In the genomic region with DNA sequence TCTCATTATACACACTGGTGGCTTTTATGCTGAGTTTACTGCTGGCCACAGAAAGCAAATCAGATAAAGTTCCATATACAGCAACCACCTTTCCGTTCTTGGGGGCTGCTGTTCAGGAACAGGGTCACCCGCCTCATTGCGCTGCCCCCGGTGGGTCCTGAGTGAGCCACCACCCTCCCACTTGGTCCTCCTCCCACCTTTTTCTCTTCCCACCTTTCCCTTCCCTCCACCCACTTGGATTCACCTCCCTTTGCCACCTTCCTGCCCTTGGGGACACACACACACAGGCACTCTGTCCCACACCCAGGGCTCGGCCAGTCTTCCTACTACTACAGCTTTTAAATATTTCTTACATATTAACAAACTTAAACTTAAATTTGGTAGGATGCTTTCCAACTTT, we compare ENCODE assay signal across 18 cellular contexts.
A peak's percentile ranks its signal among the peaks of the same experiment; 100 is the strongest.
DNase-seq lines count a peak whose midpoint lies in the region; ATAC-seq and TF ChIP-seq lines count a peak whose summit lies in the region.
"Had no signal": no experiment of that assay in that cellular context is flagged by ENCODE, and none has a peak within 500 bp of the region (broad histone marks: within the 10 kb centered on the region; RNA-seq: fewer than 3 reads in every experiment).

No MANE protein-coding gene starts in this region.

- POLR2A ChIA-PET in naive thymus-derived CD4-positive, alpha-beta T cell (lab: Charles Lee) = no interaction called here

- ATAC-seq in stimulated activated naive CD8-positive, alpha-beta T cell treated with anti-CD3 and anti-CD28 coated beads, Interleukin-15, amount 100 ng/mL, for 72 hours = no peak
- ATAC-seq in HG02678 (IDR thresholded peaks at IDR 0.05; ENCODE audit: unreplicated experiment) = no peak
- no peak for ATAC-seq in sciatic nerve
- no peak for ATAC-seq in naive thymus-derived CD4-positive, alpha-beta T cell
- ATAC-seq: A549, GM12878 had no signal

- no peaks in the 10 kb centered on the region for H3K4me1 ChIP-seq in endodermal cell (ENCODE audit: control insufficient read depth, insufficient read depth, low read length)
- no peaks in the 10 kb centered on the region for H3K4me1 ChIP-seq in naive thymus-derived CD4-positive, alpha-beta T cell (ENCODE audit: control insufficient read depth in 2 of 2, insufficient read depth in 2 of 2, low read length in 2 of 2)
- H3K4me1 ChIP-seq: A549 had no signal

- DNase-seq in stimulated activated naive CD8-positive, alpha-beta T cell treated with anti-CD3 and anti-CD28 coated beads, Interleukin-15, amount 100 ng/mL, for 72 hours = no peak
- no peak for DNase-seq in WERI-Rb-1
- DNase-seq in endodermal cell = no peak
- DNase-seq in sciatic nerve (ENCODE audit: low spot score) = no peak
- no peak for DNase-seq in naive thymus-derived CD4-positive, alpha-beta T cell
- DNase-seq: AML-193; Calu3; CD4-positive, alpha-beta memory T cell; DMS79 treated with DMSO at 0.1 percent for 48 hours; EL; HCEC 1CT had no signal

- H3K9ac ChIP-seq in endodermal cell (ENCODE audit: extremely low read depth, low read length, poor library complexity, severe bottlenecking) = no peak overlapping the region
- H3K9ac ChIP-seq: KMS-11 had no signal

- no peaks in the 10 kb centered on the region for H3K9me3 ChIP-seq in WERI-Rb-1 (ENCODE audit: severe bottlenecking)
- peaks cover 11% of the 10 kb centered on the region for H3K9me3 ChIP-seq in endodermal cell (ENCODE audit: control insufficient read depth, low read length)
- no peaks in the 10 kb centered on the region for H3K9me3 ChIP-seq in naive thymus-derived CD4-positive, alpha-beta T cell (ENCODE audit: control insufficient read depth in 2 of 3, low read length in 3 of 3)
- H3K9me3 ChIP-seq: A549 had no signal

- TF ChIP-seq CTCF in WERI-Rb-1 (IDR thresholded peaks at IDR 0.05; ENCODE audit: low read depth, low read length) (0 out of 2 replicates have a peak, but pooled peaks have one; percentile 14), endodermal cell (conservative IDR thresholded peaks at IDR 0.05) (peak; percentile 27)

- no peaks in the 10 kb centered on the region for H3K4me1 Mint-ChIP-seq in stimulated activated naive CD8-positive, alpha-beta T cell treated with anti-CD3 and anti-CD28 coated beads, Interleukin-15, Interleukin-2, amounts not matched to agents 100 ng/mL and 50 ng/mL, for 24 hours (ENCODE audit: low read depth)
- no peaks in the 10 kb centered on the region for H3K4me1 Mint-ChIP-seq in stimulated activated naive CD8-positive, alpha-beta T cell treated with anti-CD3 and anti-CD28 coated beads, Interleukin-15, amount 100 ng/mL, for 72 hours
- H3K4me1 Mint-ChIP-seq in endodermal cell = no peaks in the 10 kb centered on the region
- peaks cover 0 to 21% (median 9%) of the 10 kb centered on the region in 7 donors for H3K4me1 Mint-ChIP-seq in naive thymus-derived CD4-positive, alpha-beta T cell

- H3K27ac Mint-ChIP-seq in stimulated activated naive CD8-positive, alpha-beta T cell treated with anti-CD3 and anti-CD28 coated beads, Interleukin-15, Interleukin-2, amounts not matched to agents 100 ng/mL and 50 ng/mL, for 24 hours = peak overlapping the region; percentile 34
- H3K27ac Mint-ChIP-seq in stimulated activated naive CD8-positive, alpha-beta T cell treated with anti-CD3 and anti-CD28 coated beads, Interleukin-15, amount 100 ng/mL, for 72 hours = peak overlapping the region in 1 of 2 donors; percentile 85
- H3K27ac Mint-ChIP-seq in endodermal cell = no peak overlapping the region
- H3K27ac Mint-ChIP-seq in naive thymus-derived CD4-positive, alpha-beta T cell = no peak overlapping the region

- intact Hi-C loops in sciatic nerve (cut with DNase I) = no loop called here
- intact Hi-C loops in naive thymus-derived CD4-positive, alpha-beta T cell (cut with micrococcal nuclease) = no loop called here

- WGBS in endodermal cell (ENCODE audit: insufficient coverage in 1 of 2, insufficient read length in 1 of 2), 2 experiments = 93 to 100% methylated on average over 2 to 5 of the region's 5 CpGs

- CTCF ChIA-PET in naive thymus-derived CD4-positive, alpha-beta T cell (lab: Charles Lee) = no interaction called here

- H3K36me3 ChIP-seq in WERI-Rb-1 (no peaks in the 10 kb centered on the region), endodermal cell (ENCODE audit: control insufficient read depth, insufficient read depth, low read length) (no peaks in the 10 kb centered on the region)
- H3K36me3 ChIP-seq in naive thymus-derived CD4-positive, alpha-beta T cell (ENCODE audit: control insufficient read depth in 2 of 3, insufficient read depth in 3 of 3, low read length in 3 of 3) = peaks cover 0 to 3% (median 0%) of the 10 kb centered on the region in 3 experiments

- H3K27me3 Mint-ChIP-seq in stimulated activated naive CD8-positive, alpha-beta T cell treated with anti-CD3 and anti-CD28 coated beads, Interleukin-15, Interleukin-2, amounts not matched to agents 100 ng/mL and 50 ng/mL, for 24 hours = no peaks in the 10 kb centered on the region
- no peaks in the 10 kb centered on the region for H3K27me3 Mint-ChIP-seq in stimulated activated naive CD8-positive, alpha-beta T cell treated with anti-CD3 and anti-CD28 coated beads, Interleukin-15, amount 100 ng/mL, for 72 hours
- H3K27me3 Mint-ChIP-seq in endodermal cell (ENCODE audit: insufficient read depth) = no peaks in the 10 kb centered on the region
- no peaks in the 10 kb centered on the region for H3K27me3 Mint-ChIP-seq in naive thymus-derived CD4-positive, alpha-beta T cell
- H3K27me3 Mint-ChIP-seq: CD4-positive, alpha-beta memory T cell had no signal

- H3K27ac ChIP-seq in WERI-Rb-1 (no peak overlapping the region), endodermal cell (ENCODE audit: low read depth, low read length) (no peak overlapping the region)
- no peak overlapping the region for H3K27ac ChIP-seq in naive thymus-derived CD4-positive, alpha-beta T cell (ENCODE audit: low read depth, low read length)
- H3K27ac ChIP-seq: 22Rv1, A549, C4-2B, KMS-11 had no signal

- H3K9me3 Mint-ChIP-seq in stimulated activated naive CD8-positive, alpha-beta T cell treated with anti-CD3 and anti-CD28 coated beads, Interleukin-15, Interleukin-2, amounts not matched to agents 100 ng/mL and 50 ng/mL, for 24 hours = peaks cover 9% of the 10 kb centered on the region
- H3K9me3 Mint-ChIP-seq in stimulated activated naive CD8-positive, alpha-beta T cell treated with anti-CD3 and anti-CD28 coated beads, Interleukin-15, amount 100 ng/mL, for 72 hours = peaks cover 11 to 30% of the 10 kb centered on the region in 2 donors
- peaks cover 6% of the 10 kb centered on the region for H3K9me3 Mint-ChIP-seq in endodermal cell
- H3K9me3 Mint-ChIP-seq in naive thymus-derived CD4-positive, alpha-beta T cell = peaks cover 0 to 22% (median 3%) of the 10 kb centered on the region in 11 donors

- H3K4me3 ChIP-seq in WERI-Rb-1 (ENCODE audit: low read depth, low read length) (no peak overlapping the region), endodermal cell (ENCODE audit: low read length) (no peak overlapping the region)
- no peak overlapping the region for H3K4me3 ChIP-seq in naive thymus-derived CD4-positive, alpha-beta T cell (ENCODE audit: low read length)
- H3K4me3 ChIP-seq: A549, GM12878 had no signal

- H3K27me3 ChIP-seq in WERI-Rb-1 (ENCODE audit: insufficient read depth, low read depth, severe bottlenecking) = no peaks in the 10 kb centered on the region
- no peaks in the 10 kb centered on the region for H3K27me3 ChIP-seq in endodermal cell (ENCODE audit: control insufficient read depth, insufficient read depth, low read length, poor library complexity, severe bottlenecking)
- H3K27me3 ChIP-seq in naive thymus-derived CD4-positive, alpha-beta T cell (ENCODE audit: control insufficient read depth in 2 of 2, insufficient read depth in 2 of 2, low read length in 2 of 2) = no peaks in the 10 kb centered on the region

- H3K36me3 Mint-ChIP-seq in stimulated activated naive CD8-positive, alpha-beta T cell treated with anti-CD3 and anti-CD28 coated beads, Interleukin-15, Interleukin-2, amounts not matched to agents 100 ng/mL and 50 ng/mL, for 24 hours (ENCODE audit: low read depth) = peaks cover 56% of the 10 kb centered on the region
- H3K36me3 Mint-ChIP-seq in endodermal cell (ENCODE audit: low read depth) = peaks cover 22% of the 10 kb centered on the region
- peaks cover 23 to 80% (median 70%) of the 10 kb centered on the region in 5 donors for H3K36me3 Mint-ChIP-seq in naive thymus-derived CD4-positive, alpha-beta T cell

- H3K4me3 Mint-ChIP-seq in stimulated activated naive CD8-positive, alpha-beta T cell treated with anti-CD3 and anti-CD28 coated beads, Interleukin-15, Interleukin-2, amounts not matched to agents 100 ng/mL and 50 ng/mL, for 24 hours = no peak overlapping the region
- no peak overlapping the region for H3K4me3 Mint-ChIP-seq in stimulated activated naive CD8-positive, alpha-beta T cell treated with anti-CD3 and anti-CD28 coated beads, Interleukin-15, amount 100 ng/mL, for 72 hours
- no peak overlapping the region for H3K4me3 Mint-ChIP-seq in endodermal cell
- H3K4me3 Mint-ChIP-seq in naive thymus-derived CD4-positive, alpha-beta T cell = no peak overlapping the region
- H3K4me3 Mint-ChIP-seq: CD4-positive, alpha-beta memory T cell had no signal
